28 cellular contexts compared by ENCODE assay signal in the genomic region with DNA sequence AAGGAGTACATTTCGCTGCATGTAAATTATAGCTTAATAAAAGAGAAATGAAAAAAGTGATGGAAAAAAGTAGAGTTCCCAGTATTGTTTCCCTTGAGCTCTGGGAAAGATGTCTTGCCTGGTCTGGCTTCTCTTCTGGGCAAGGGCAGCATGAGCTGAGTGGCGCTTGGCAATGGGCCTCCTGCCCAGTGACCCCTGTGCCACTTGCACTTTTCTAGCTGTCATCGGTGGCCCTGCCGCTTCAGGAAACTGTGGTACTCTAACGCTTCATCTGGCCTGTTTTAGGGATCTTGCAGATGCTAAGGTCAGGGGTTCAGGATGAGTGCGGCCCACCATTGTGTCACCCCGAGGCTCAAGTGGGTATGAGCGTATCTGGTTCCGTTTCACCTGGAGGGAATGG.
"Had no signal": no experiment of that assay in that cellular context is flagged by ENCODE, and none has a peak within 500 bp of the region (broad histone marks: within the 10 kb centered on the region; RNA-seq: fewer than 3 reads in every experiment).

No MANE protein-coding gene starts in this region.

- H3K36me3 ChIP-seq: cardiac muscle cell had no signal

- ATAC-seq: activated CD4-positive, alpha-beta T cell treated with anti-CD3 and anti-CD28 coated beads for 36 hours; activated CD4-positive, CD25-positive, alpha-beta regulatory T cell treated with anti-CD3 and anti-CD28 coated beads, Interleukin-2, amount 50 U/mL, for 24 hours; activated CD8-positive, alpha-beta T cell treated with anti-CD3 and anti-CD28 coated beads, Interleukin-2, amount 10 ng/mL, durations not matched to agents 7 days and 5 days; K562; SK-N-SH treated with all-trans-retinoic acid at 6 μM for 48 hours; WTC11 had no signal

- H3K27ac ChIP-seq: cardiac muscle cell had no signal

- DNase-seq: activated CD4-positive, alpha-beta T cell treated with anti-CD3 and anti-CD28 coated beads for 36 hours; activated CD4-positive, alpha-beta T cell treated with anti-CD3 and anti-CD28 coated beads, Interleukin-2, amount 10 ng/mL, durations not matched to agents 7 days and 5 days; activated CD4-positive, alpha-beta T cell treated with anti-CD3 and anti-CD28 coated beads, Interleukin-2, amount 50 U/mL, for 48 hours; activated CD8-positive, alpha-beta T cell treated with anti-CD3 and anti-CD28 coated beads, Interleukin-2, amount 10 ng/mL, durations not matched to agents 7 days and 5 days; activated gamma-delta T cell; activated naive CD4-positive, alpha-beta T cell treated with Interleukin-2 at 50 U/mL for 16 hours; activated naive CD8-positive, alpha-beta T cell treated with anti-CD3 and anti-CD28 coated beads, Interleukin-2, amount 10 ng/mL, durations not matched to agents 7 days and 5 days; activated T-cell treated with anti-CD3 and anti-CD28 coated beads, Interleukin-2, amount 50 U/mL, for 24 hours; anterior cingulate cortex; IMR-90; NCI-H1092 treated with DMSO at 0.1 percent for 48 hours; NCI-H1417; NCI-H146; NCI-H187; NCI-H2029 treated with DMSO at 0.1 percent for 48 hours; NCI-H2107; NCI-H2171; NCI-H510A; NCI-H526; NCI-H748 treated with DMSO at 0.1 percent for 48 hours; NK-92 treated with Interleukin-12 subunit alpha and Interleukin-12 subunit beta, amount 100 ng/mL, for 24 hours; SIG-M5; T1000 had no signal

- H3K4me3 ChIP-seq: cardiac muscle cell, K562 had no signal
